In the genomic region with DNA sequence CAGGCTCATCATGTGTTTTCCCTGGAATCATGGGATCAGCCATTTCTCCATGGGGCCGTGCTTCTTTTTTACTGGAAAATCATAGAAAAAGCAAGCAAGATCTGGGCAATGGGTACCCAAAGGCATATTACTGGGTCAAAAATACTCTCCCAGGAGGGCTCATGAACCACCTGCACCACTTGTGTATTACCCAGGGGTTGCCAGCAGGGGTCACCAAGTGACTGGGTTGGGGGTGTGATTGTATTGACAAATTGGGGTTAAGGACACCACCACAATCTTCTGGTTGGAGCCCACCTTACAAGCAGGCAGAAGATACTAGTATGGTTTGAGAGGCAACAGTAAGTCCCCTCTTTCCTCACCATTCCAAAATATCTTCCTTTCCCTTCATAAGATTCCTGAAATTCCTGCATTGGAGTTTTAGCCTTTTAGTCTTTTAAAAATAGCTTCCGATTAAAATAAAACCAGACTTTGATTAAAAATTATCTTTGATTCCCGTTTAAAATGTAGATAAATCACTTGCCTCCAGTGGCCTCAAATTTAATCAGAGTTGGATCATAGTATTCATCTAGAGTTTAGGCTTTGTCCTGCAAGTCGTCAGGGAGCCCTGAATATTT, we compare ENCODE assay signal across 8 cellular contexts.
DNase-seq lines count a peak whose midpoint lies in the region; ATAC-seq, FAIRE-seq and TF ChIP-seq lines count a peak whose summit lies in the region.

No MANE protein-coding gene starts in this region.

- no peaks in the 10 kb centered on the region for H3K27me3 ChIP-seq in suprapubic skin

- no peak overlapping the region for H3K4me3 ChIP-seq in astrocyte of the spinal cord (ENCODE audit: low read depth, low read length)
- no peak overlapping the region for H3K4me3 ChIP-seq in kidney (ENCODE audit: low read length in 2 of 2)
- no peak overlapping the region for H3K4me3 ChIP-seq in suprapubic skin

- H3K36me3 ChIP-seq in kidney (ENCODE audit: control insufficient read depth in 1 of 2, insufficient read depth in 2 of 2, low read length in 2 of 2) (no peaks in the 10 kb centered on the region), suprapubic skin (no peaks in the 10 kb centered on the region)

- 47% methylated on average over 4 of the region's 4 CpGs for WGBS in suprapubic skin

- ATAC-seq in HG02973 (IDR thresholded peaks at IDR 0.05; ENCODE audit: unreplicated experiment) = peak; percentile 80

- no peak overlapping the region for H3K9ac ChIP-seq in kidney (ENCODE audit: low read length in 2 of 2)

- DNase-seq in ACHN (peak; percentile 40), RKO (ENCODE audit: low spot score) (peak; percentile 19), astrocyte of the spinal cord (ENCODE audit: low read depth, low spot score) (no peak), kidney (no peak), suprapubic skin (ENCODE audit: low spot score in 2 of 2) (no peak)
- DNase-seq in stimulated activated CD8-positive, alpha-beta memory T cell treated with anti-CD3 and anti-CD28 coated beads, Interleukin-7, amount 100 ng/mL, for 24 hours (ENCODE audit: low read depth) = peak; percentile 31

- H3K9me3 ChIP-seq in kidney (ENCODE audit: control insufficient read depth in 1 of 2, low read length in 2 of 2) (no peaks in the 10 kb centered on the region), suprapubic skin (no peaks in the 10 kb centered on the region)

- in situ Hi-C loops in ACHN (cut with HindIII; ENCODE audit: low pct_ligation_motif_present, low pct_unique_long_range_greater_than_20kb, low sequenced_read_pairs) = no loop called here
- in situ Hi-C loops in astrocyte of the spinal cord (cut with HindIII; ENCODE audit: low sequenced_read_pairs) = no loop called here

- TF ChIP-seq CTCF in GM12874 (IDR thresholded peaks at IDR 0.05; ENCODE audit: insufficient read depth, low read depth, low read length) (peak; percentile 72), astrocyte of the spinal cord (IDR thresholded peaks at IDR 0.05; ENCODE audit: low read depth, low read length) (peak; percentile 43), kidney (IDR thresholded peaks at IDR 0.05; ENCODE audit: borderline replicate concordance, extremely low read depth, insufficient read depth) (peak; percentile 42), suprapubic skin (IDR thresholded peaks at IDR 0.05) (peak in 1 of 2 donors; percentile 13)

- H3K4me1 ChIP-seq in kidney (ENCODE audit: control insufficient read depth in 1 of 2, insufficient read depth in 1 of 2, low read depth in 1 of 2, low read length in 2 of 2) (no peaks in the 10 kb centered on the region), suprapubic skin (no peaks in the 10 kb centered on the region)

- no peak for TF ChIP-seq EP300 in suprapubic skin (IDR thresholded peaks at IDR 0.05)

- FAIRE-seq in kidney (lab: Jason Lieb, UNC) = no peak

- TF ChIP-seq POLR2A in suprapubic skin (IDR thresholded peaks at IDR 0.05) = no peak

- H3K27ac ChIP-seq in kidney (ENCODE audit: low read depth in 2 of 2, low read length in 2 of 2) = no peak overlapping the region
- H3K27ac ChIP-seq in suprapubic skin = no peak overlapping the region

- intact Hi-C loops in kidney (cut with DNase I) = no loop called here

Comparison
In these comparisons a context has a peak if more than half of its experiments do, and no peak if none do; other contexts are left out.
1. DNase-seq: peak in ACHN (single experiment), RKO (single experiment) and stimulated activated CD8-positive, alpha-beta memory T cell treated with anti-CD3 and anti-CD28 coated beads, Interleukin-7, amount 100 ng/mL, for 24 hours (single experiment); none in astrocyte of the spinal cord (single experiment), kidney (single experiment) and suprapubic skin (0 of 2).